3 cellular contexts compared by ENCODE assay signal in genomic region chr1:205714190-205714905, GRCh38.
A peak's percentile ranks its signal among the peaks of the same experiment; 100 is the strongest.
TF ChIP-seq lines count a peak whose summit lies in the region.

No MANE protein-coding gene starts in this region.

TF ChIP-seq in A549, 52 proteins besides CTCF, POLR2A, EP300 and RAD21:
- TF ChIP-seq MAFK (IDR thresholded peaks at IDR 0.05; ENCODE audit: partially characterized antibody) (peak; percentile 17), RARB (CRISPR knock-in tag; IDR thresholded peaks at IDR 0.05) (no peak)

TF ChIP-seq in HCT116, 20 proteins besides CTCF, POLR2A, EP300 and RAD21:
- TF ChIP-seq ZBTB33 (IDR thresholded peaks at IDR 0.05; ENCODE audit: extremely low read depth, insufficient replicate concordance, low read length) = no peak
- TF ChIP-seq POLR2AphosphoS5 (IDR thresholded peaks at IDR 0.05; ENCODE audit: low read depth, low read length) = peak; percentile 46; the same call in 1 of the 2 replicates
TF ChIP-seq in HCT116: peak in this region for 1.

TF ChIP-seq in HepG2, 621 proteins besides CTCF, POLR2A, EP300 and RAD21:
- peak; percentile 75 for TF ChIP-seq CEBPB (IDR thresholded peaks at IDR 0.05; ENCODE audit: borderline replicate concordance, low read depth, low read length)
- TF ChIP-seq HIVEP1 (CRISPR knock-in tag; IDR thresholded peaks at IDR 0.05) = no peak
- TF ChIP-seq MAFF (IDR thresholded peaks at IDR 0.05; ENCODE audit: low read depth, low read length) = 0 out of 2 replicates have a peak, but pooled peaks have one; percentile 34
- no peak for TF ChIP-seq ZNF451 (CRISPR knock-in tag; IDR thresholded peaks at IDR 0.05)
- TF ChIP-seq CEBPG (CRISPR knock-in tag; IDR thresholded peaks at IDR 0.05) = peak; percentile 38; the same call in 1 of the 2 replicates
- TF ChIP-seq MAFK (conservative IDR thresholded peaks at IDR 0.05 in 1 of 2, IDR thresholded peaks at IDR 0.05 in 1 of 2; ENCODE audit: low read length in 2 of 2) = 0 out of 4 replicates have a peak, but pooled peaks of 1 of the 2 experiments have one; percentile 6
- peak; percentile 65 for TF ChIP-seq RFX1 (IDR thresholded peaks at IDR 0.05)
- TF ChIP-seq ZNF225 (CRISPR knock-in tag; IDR thresholded peaks at IDR 0.05) = no peak
- no peak for TF ChIP-seq PAXIP1 (CRISPR knock-in tag; conservative IDR thresholded peaks at IDR 0.05)
- peak; percentile 49; the same call in 1 of the 2 replicates for TF ChIP-seq RFX3 (CRISPR knock-in tag; IDR thresholded peaks at IDR 0.05)
- TF ChIP-seq SMAD1 (CRISPR knock-in tag; IDR thresholded peaks at IDR 0.05; ENCODE audit: borderline replicate concordance, low read depth) = no peak
- peak; percentile 29 for TF ChIP-seq RBM22 (optimal IDR thresholded peaks at IDR 0.05; ENCODE audit: low read length)
